1 cellular context compared by ENCODE assay signal in the genomic region with DNA sequence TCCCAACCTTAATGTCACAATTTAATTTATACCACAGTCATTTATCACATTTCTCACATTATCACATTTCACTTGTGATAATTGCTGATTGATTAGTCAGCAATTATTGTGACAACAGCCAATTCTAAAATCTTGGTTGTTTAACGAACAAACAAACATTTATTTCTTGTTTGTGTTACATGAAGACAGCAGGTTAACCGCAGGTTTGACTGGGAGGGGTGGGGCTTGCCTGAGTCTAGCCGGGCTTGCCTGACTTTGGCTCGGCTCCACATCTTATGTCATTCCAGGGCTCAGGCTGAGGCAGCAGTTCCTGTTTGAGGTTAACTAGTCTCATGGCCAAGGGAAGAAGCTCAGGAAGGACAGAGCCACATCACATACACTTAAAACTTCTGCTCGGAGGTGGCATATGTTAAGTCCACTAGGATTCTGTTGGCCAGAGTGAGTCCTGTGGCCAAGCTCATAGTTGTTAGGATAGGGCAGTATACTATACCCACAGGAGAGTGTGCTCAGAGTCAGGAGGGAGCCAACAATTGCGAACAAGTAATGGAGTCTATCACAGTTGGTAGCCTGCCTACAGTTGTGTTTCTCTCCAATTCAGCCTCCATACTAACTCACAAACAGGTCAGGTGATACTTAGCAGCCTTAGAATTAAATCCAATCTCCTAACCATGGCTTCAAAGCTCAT.
TF ChIP-seq lines count a peak whose summit lies in the region.

No MANE protein-coding gene starts in this region.

TF ChIP-seq in HepG2, 621 proteins besides CTCF, POLR2A, EP300 and RAD21 (continued from another document):
- peak; percentile 39; the same call in 1 of the 2 replicates for TF ChIP-seq ARID5B (CRISPR knock-in tag; IDR thresholded peaks at IDR 0.05)
- TF ChIP-seq KLF9 (CRISPR knock-in tag; IDR thresholded peaks at IDR 0.05; ENCODE audit: low read depth): peak; percentile 34; the same call in 1 of the 2 replicates
- 0 out of 2 replicates have a peak, but pooled peaks have one; percentile 19 for TF ChIP-seq ETV5 (CRISPR knock-in tag; IDR thresholded peaks at IDR 0.05; ENCODE audit: borderline replicate concordance)
- TF ChIP-seq ZNF678 (CRISPR knock-in tag; IDR thresholded peaks at IDR 0.05): no peak
- TF ChIP-seq SPEN (CRISPR knock-in tag; IDR thresholded peaks at IDR 0.05; ENCODE audit: low read depth): no peak
- no peak for TF ChIP-seq MED1 (CRISPR knock-in tag; IDR thresholded peaks at IDR 0.05)
- TF ChIP-seq, protein P1, sequence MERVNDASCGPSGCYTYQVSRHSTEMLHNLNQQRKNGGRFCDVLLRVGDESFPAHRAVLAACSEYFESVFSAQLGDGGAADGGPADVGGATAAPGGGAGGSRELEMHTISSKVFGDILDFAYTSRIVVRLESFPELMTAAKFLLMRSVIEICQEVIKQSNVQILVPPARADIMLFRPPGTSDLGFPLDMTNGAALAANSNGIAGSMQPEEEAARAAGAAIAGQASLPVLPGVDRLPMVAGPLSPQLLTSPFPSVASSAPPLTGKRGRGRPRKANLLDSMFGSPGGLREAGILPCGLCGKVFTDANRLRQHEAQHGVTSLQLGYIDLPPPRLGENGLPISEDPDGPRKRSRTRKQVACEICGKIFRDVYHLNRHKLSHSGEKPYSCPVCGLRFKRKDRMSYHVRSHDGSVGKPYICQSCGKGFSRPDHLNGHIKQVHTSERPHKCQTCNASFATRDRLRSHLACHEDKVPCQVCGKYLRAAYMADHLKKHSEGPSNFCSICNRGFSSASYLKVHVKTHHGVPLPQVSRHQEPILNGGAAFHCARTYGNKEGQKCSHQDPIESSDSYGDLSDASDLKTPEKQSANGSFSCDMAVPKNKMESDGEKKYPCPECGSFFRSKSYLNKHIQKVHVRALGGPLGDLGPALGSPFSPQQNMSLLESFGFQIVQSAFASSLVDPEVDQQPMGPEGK (CRISPR knock-in tag; IDR thresholded peaks at IDR 0.05): 0 out of 2 replicates have a peak, but pooled peaks have one; percentile 11
- TF ChIP-seq MAFK (conservative IDR thresholded peaks at IDR 0.05 in 1 of 2, IDR thresholded peaks at IDR 0.05 in 1 of 2; ENCODE audit: low read length in 2 of 2): peak; percentile 98 to 99
- no peak for TF ChIP-seq ZNF644 (CRISPR knock-in tag; IDR thresholded peaks at IDR 0.05; ENCODE audit: low read depth)
- TF ChIP-seq MAFF (IDR thresholded peaks at IDR 0.05; ENCODE audit: low read depth, low read length): peak; percentile 98
- no peak for TF ChIP-seq MXD4 (CRISPR knock-in tag; IDR thresholded peaks at IDR 0.05)
- TF ChIP-seq ZFP36 (IDR thresholded peaks at IDR 0.05; ENCODE audit: borderline replicate concordance, low read depth, low read length, partially characterized antibody): no peak
- TF ChIP-seq CC2D1A (CRISPR knock-in tag; IDR thresholded peaks at IDR 0.05): 0 out of 2 replicates have a peak, but pooled peaks have one; percentile 30
